10 cellular contexts compared by ENCODE assay signal in genomic region chr3:114144909-114145688, GRCh38. TPM values are rescaled to one million over a fixed set of nuclear protein-coding genes. Genes with fewer than 3 reads are reported as not detected.
DNase-seq lines count a peak whose midpoint lies in the region; ATAC-seq and TF ChIP-seq lines count a peak whose summit lies in the region.
"Had no signal": no experiment of that assay in that cellular context is flagged by ENCODE, and none has a peak within 500 bp of the region (broad histone marks: within the 10 kb centered on the region; RNA-seq: fewer than 3 reads in every experiment).

No MANE protein-coding gene starts in this region.

- H3K9ac ChIP-seq in GM23248, result peak overlapping the region; percentile 34

- no peaks in the 10 kb centered on the region for H4K20me1 ChIP-seq in GM23248 (ENCODE audit: insufficient read depth)

- in situ Hi-C loops in GM23248 (cut with MboI), result no loop called here

- no peak for TF ChIP-seq POLR2A in thyroid gland (IDR thresholded peaks at IDR 0.05)

- peaks cover 24% of the 10 kb centered on the region for H3F3A ChIP-seq in GM23248 (ENCODE audit: insufficient read depth)

- intact Hi-C loops in thyroid gland (cut with DNase I), result no loop called here

- H3K27ac ChIP-seq in GM23248 (peak overlapping the region; percentile 76), thyroid gland (no peak overlapping the region)

- H3K36me3 Mint-ChIP-seq in activated T-cell treated with anti-CD3 and anti-CD28 coated beads, Interleukin-2, amount 50 U/mL, for 24 hours (ENCODE audit: low read depth), result no peaks in the 10 kb centered on the region
- H3K36me3 Mint-ChIP-seq: activated naive CD8-positive, alpha-beta T cell treated with anti-CD3 and anti-CD28 coated beads, Interleukin-2, amount 10 ng/mL, durations not matched to agents 7 days and 5 days had no signal

- peak overlapping the region; percentile 53 for H3K4me2 ChIP-seq in GM23248 (ENCODE audit: unreplicated experiment)

- H3K27me3 Mint-ChIP-seq in activated T-cell treated with anti-CD3 and anti-CD28 coated beads, Interleukin-2, amount 50 U/mL, for 24 hours, result no peaks in the 10 kb centered on the region

- peak overlapping the region; percentile 55 for H2AFZ ChIP-seq in GM23248

- CTCF ChIA-PET in AG04449 (lab: Yijun Ruan, JAX), result interaction anchor here (1.0 to 2.2 kb wide), 5 partner anchors 10 to 301 kb away, joined by 3 to 12 read pairs (median 3); no protein-coding TSS in a partner anchor

- H3K36me3 ChIP-seq in GM23248 (ENCODE audit: low read depth) (no peaks in the 10 kb centered on the region), thyroid gland (no peaks in the 10 kb centered on the region)

- H3K4me3 ChIP-seq in AG04449 (ENCODE audit: low read depth, low read length) (no peak overlapping the region), GM23248 (peak overlapping the region; percentile 17; the same call in 1 of the 2 replicates), thyroid gland (replicated peaks in 1 of 3) (no peak overlapping the region)
- H3K4me3 ChIP-seq: K562 had no signal

- H3K4me1 ChIP-seq in GM23248 (ENCODE audit: insufficient read depth) (peaks cover 24% of the 10 kb centered on the region), thyroid gland (no peaks in the 10 kb centered on the region)

- H3K27me3 ChIP-seq in GM23248 (replicated peaks; ENCODE audit: insufficient read depth) (no peaks in the 10 kb centered on the region), thyroid gland (no peaks in the 10 kb centered on the region)

- POLR2A ChIA-PET in AG04449 (lab: Yijun Ruan, JAX), result no interaction called here

- H3K9me3 Mint-ChIP-seq in activated T-cell treated with anti-CD3 and anti-CD28 coated beads, Interleukin-2, amount 50 U/mL, for 24 hours, result no peaks in the 10 kb centered on the region
- H3K9me3 Mint-ChIP-seq: activated naive CD8-positive, alpha-beta T cell treated with anti-CD3 and anti-CD28 coated beads, Interleukin-2, amount 10 ng/mL, durations not matched to agents 7 days and 5 days had no signal

- peak overlapping the region; percentile 55 for H3K27ac Mint-ChIP-seq in activated T-cell treated with anti-CD3 and anti-CD28 coated beads, Interleukin-2, amount 50 U/mL, for 24 hours
- H3K27ac Mint-ChIP-seq: activated naive CD8-positive, alpha-beta T cell treated with anti-CD3 and anti-CD28 coated beads, Interleukin-2, amount 10 ng/mL, durations not matched to agents 7 days and 5 days had no signal

- WGBS in GM23248 (ENCODE audit: low coverage in 1 of 2, low lambda C conversion rate in 2 of 2, missing lambda C conversion rate in 2 of 2), 2 experiments, result 35 to 36% methylated on average over 7 of the region's 7 CpGs
- 73 to 79% methylated on average over 7 of the region's 7 CpGs for WGBS in thyroid gland, 2 donors

- TF ChIP-seq CTCF in AG04449 (IDR thresholded peaks at IDR 0.05; ENCODE audit: insufficient read depth, low read length, missing control alignments) (no peak), thyroid gland (IDR thresholded peaks at IDR 0.05) (no peak)

- H3K79me2 ChIP-seq in GM23248 (ENCODE audit: insufficient read depth), result no peaks in the 10 kb centered on the region

- no peaks in the 10 kb centered on the region for H3K9me2 ChIP-seq in GM23248 (ENCODE audit: insufficient read depth)

- DNase-seq in AG04449 (ENCODE audit: low read depth, low spot score) (peak; percentile 75), GM23248 (peak; percentile 96), kidney tubule cell (ENCODE audit: low spot score) (peak; percentile 48), thyroid gland (no peak), activated gamma-delta T cell treated with Interleukin-2 at 50 U/mL for 16 hours (no peak)
- no peak for DNase-seq in activated T-cell treated with anti-CD3 and anti-CD28 coated beads, Interleukin-2, amount 50 U/mL, for 24 hours
- DNase-seq in activated CD8-positive, alpha-beta memory T cell treated with anti-CD3 and anti-CD28 coated beads, Interleukin-2, amount 50 U/mL, for 48 hours, result no peak
- DNase-seq: activated naive CD8-positive, alpha-beta T cell treated with anti-CD3 and anti-CD28 coated beads, Interleukin-2, amount 10 ng/mL, durations not matched to agents 7 days and 5 days had no signal

- peaks cover 9% of the 10 kb centered on the region for H3K4me1 Mint-ChIP-seq in activated T-cell treated with anti-CD3 and anti-CD28 coated beads, Interleukin-2, amount 50 U/mL, for 24 hours (ENCODE audit: low read depth)
- H3K4me1 Mint-ChIP-seq: activated naive CD8-positive, alpha-beta T cell treated with anti-CD3 and anti-CD28 coated beads, Interleukin-2, amount 10 ng/mL, durations not matched to agents 7 days and 5 days had no signal

- no peaks in the 10 kb centered on the region for H3K9me3 ChIP-seq in GM23248 (ENCODE audit: low read depth)
- H3K9me3 ChIP-seq in thyroid gland, result no peaks in the 10 kb centered on the region

- H3K4me3 Mint-ChIP-seq in activated T-cell treated with anti-CD3 and anti-CD28 coated beads, Interleukin-2, amount 50 U/mL, for 24 hours, result no peak overlapping the region
- H3K4me3 Mint-ChIP-seq: activated naive CD8-positive, alpha-beta T cell treated with anti-CD3 and anti-CD28 coated beads, Interleukin-2, amount 10 ng/mL, durations not matched to agents 7 days and 5 days had no signal

- ATAC-seq in GM19328 (IDR thresholded peaks at IDR 0.05; ENCODE audit: unreplicated experiment), result no peak
- ATAC-seq: K562 had no signal

RNA-seq across cellular contexts. Expression of gene DRD3, which starts 33.8 kb away (rescaled TPM):
- not detected in 2 replicates for total RNA-seq in GM23248 (2014; rRNA removed; shearing (Covaris generic))
- polyA plus RNA-seq in GM23248 (2016; fragmentation: Nextera tagmentation; extraction: Ambion mirVana), result not detected in 2 replicates
- total RNA-seq in thyroid gland, result not detected
- total RNA-seq: K562 had no signal
- polyA plus RNA-seq: K562 had no signal

Comparison
In these comparisons a context has a peak if more than half of its experiments do, and no peak if none do; other contexts are left out.
1. DNase-seq: peak in AG04449 (single experiment), GM23248 (single experiment) and kidney tubule cell (single experiment); none in activated T-cell treated with anti-CD3 and anti-CD28 coated beads, Interleukin-2, amount 50 U/mL, for 24 hours (single experiment), thyroid gland (0 of 2), activated gamma-delta T cell treated with Interleukin-2 at 50 U/mL for 16 hours (single experiment) and activated CD8-positive, alpha-beta memory T cell treated with anti-CD3 and anti-CD28 coated beads, Interleukin-2, amount 50 U/mL, for 48 hours (single experiment).